ENCODE assay signal across 8 cellular contexts in the genomic region with DNA sequence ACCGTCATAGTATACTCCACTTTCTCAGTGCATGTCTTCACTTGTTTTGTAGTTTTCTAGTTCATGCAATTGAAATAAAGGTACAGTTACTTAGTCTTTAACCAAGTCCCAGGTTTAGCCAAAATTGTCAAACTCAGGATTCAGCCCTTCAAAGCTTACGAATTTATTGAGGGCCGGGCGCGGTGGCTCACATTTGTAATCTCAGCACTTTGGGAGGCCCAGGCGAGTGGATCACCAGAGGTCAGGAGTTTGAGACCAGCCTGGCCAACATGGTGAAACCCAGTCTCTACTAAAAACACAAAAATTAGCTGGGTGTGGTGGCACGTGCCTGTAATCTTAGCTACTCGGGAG. TPM values are rescaled to one million over a fixed set of nuclear protein-coding genes. Genes with fewer than 3 reads are reported as not detected.
DNase-seq lines count a peak whose midpoint lies in the region; ATAC-seq and TF ChIP-seq lines count a peak whose summit lies in the region.
"Not testable (repeated sequence)": the region's sequence is repeated elsewhere in the genome, so short reads cannot be mapped to it uniquely, and the experiment has no call there.

No MANE protein-coding gene starts in this region.

- H3K4me2 ChIP-seq in OCI-LY3 (ENCODE audit: low read length) (peak overlapping the region; percentile 34), fibroblast of lung (ENCODE audit: extremely low read depth, insufficient read depth, low read length) (peak overlapping the region; percentile 38), osteoblast (ENCODE audit: insufficient read depth, low read length) (peak overlapping the region; percentile 76)
- not testable (repeated sequence) for H3K4me2 ChIP-seq in smooth muscle cell

- H3F3A ChIP-seq in smooth muscle cell (ENCODE audit: low read depth), result not testable (repeated sequence)

- H2AFZ ChIP-seq in OCI-LY3 (ENCODE audit: low read depth, low read length); fibroblast of lung (ENCODE audit: low read length); osteoblast (ENCODE audit: low read length); smooth muscle cell (ENCODE audit: low read depth): not testable (repeated sequence)

- H3K27ac Mint-ChIP-seq in HFFc6, result peak overlapping the region; percentile 95

- not testable (repeated sequence) for TF ChIP-seq CTCF in 22Rv1 (IDR thresholded peaks at IDR 0.05); HFFc6 (IDR thresholded peaks at IDR 0.05); OCI-LY3 (IDR thresholded peaks at IDR 0.05; ENCODE audit: low read depth, low read length); brain microvascular endothelial cell (IDR thresholded peaks at IDR 0.05; ENCODE audit: low read depth, low read length, missing control alignments); fibroblast of lung (conservative IDR thresholded peaks at IDR 0.05 in 1 of 2, IDR thresholded peaks at IDR 0.05 in 1 of 2; ENCODE audit: low read depth in 1 of 2, low read length in 2 of 2); osteoblast (IDR thresholded peaks at IDR 0.05; ENCODE audit: extremely low read depth, low read depth, low read length); smooth muscle cell (IDR thresholded peaks at IDR 0.05; ENCODE audit: borderline replicate concordance, insufficient read depth, poor library complexity, severe bottlenecking)

- H3K4me1 Mint-ChIP-seq in HFFc6 (ENCODE audit: low read depth), result peaks cover 48% of the 10 kb centered on the region

- H3K27ac ChIP-seq in 22Rv1, result peak overlapping the region; percentile 23; the same call in 1 of the 2 replicates
- H3K27ac ChIP-seq in OCI-LY3 (ENCODE audit: low read length), result peak overlapping the region; percentile 93
- peak overlapping the region; percentile 82 for H3K27ac ChIP-seq in brain microvascular endothelial cell
- peak overlapping the region; percentile 90 for H3K27ac ChIP-seq in fibroblast of lung (ENCODE audit: insufficient read depth, low read length)
- peak overlapping the region; percentile 94 for H3K27ac ChIP-seq in osteoblast (ENCODE audit: low read depth, low read length)
- peak overlapping the region; percentile 95 for H3K27ac ChIP-seq in smooth muscle cell (ENCODE audit: low read depth)

- H3K79me2 ChIP-seq in OCI-LY3 (ENCODE audit: low read length); fibroblast of lung (ENCODE audit: control insufficient read depth, insufficient read depth, low read length); osteoblast (ENCODE audit: insufficient read depth, low read length); smooth muscle cell (ENCODE audit: low read depth): not testable (repeated sequence)

- peaks cover 33% of the 10 kb centered on the region for H3K36me3 Mint-ChIP-seq in HFFc6 (ENCODE audit: low read depth)

- H3K9me3 ChIP-seq in OCI-LY3 (ENCODE audit: insufficient read depth, low read length), result peaks cover 38% of the 10 kb centered on the region
- H3K9me3 ChIP-seq in fibroblast of lung (ENCODE audit: control insufficient read depth, insufficient read depth, low read depth, low read length); osteoblast (ENCODE audit: low read depth, low read length); smooth muscle cell (replicated peaks; ENCODE audit: low read depth): not testable (repeated sequence)

- 41% methylated on average over 8 of the region's 8 CpGs for WGBS in smooth muscle cell (ENCODE audit: low lambda C conversion rate)

- not testable (repeated sequence) for H3K27me3 ChIP-seq in OCI-LY3 (ENCODE audit: low read depth, low read length); brain microvascular endothelial cell (replicated peaks); fibroblast of lung (ENCODE audit: control insufficient read depth, insufficient read depth, low read length); osteoblast (ENCODE audit: insufficient read depth, low read length); smooth muscle cell (ENCODE audit: low read depth)

- H3K4me3 ChIP-seq in OCI-LY3 (ENCODE audit: low read length); brain microvascular endothelial cell (ENCODE audit: low read depth, low read length); fibroblast of lung (replicated peaks in 1 of 4; ENCODE audit: control extremely low read depth in 1 of 4, insufficient read depth in 1 of 4, low read depth in 3 of 4, low read length in 4 of 4); osteoblast (ENCODE audit: insufficient read depth, low read length); smooth muscle cell: not testable (repeated sequence)

- H3K27me3 Mint-ChIP-seq in HFFc6 (ENCODE audit: insufficient read depth), result not testable (repeated sequence)

- H3K9ac ChIP-seq in OCI-LY3 (ENCODE audit: low read length); fibroblast of lung (ENCODE audit: insufficient read depth, low read length): not testable (repeated sequence)
- H3K9ac ChIP-seq in smooth muscle cell (ENCODE audit: low read depth), result peak overlapping the region; percentile 56

- H3K4me1 ChIP-seq in OCI-LY3 (ENCODE audit: low read length) (peaks cover 36% of the 10 kb centered on the region), fibroblast of lung (ENCODE audit: control insufficient read depth, extremely low read depth, insufficient read depth, low read length) (peaks cover 13% of the 10 kb centered on the region), osteoblast (ENCODE audit: insufficient read depth, low read length) (peaks cover 33% of the 10 kb centered on the region)
- not testable (repeated sequence) for H3K4me1 ChIP-seq in smooth muscle cell (ENCODE audit: low read depth)

- H4K20me1 ChIP-seq in OCI-LY3 (ENCODE audit: insufficient read depth, low read length); fibroblast of lung (ENCODE audit: control insufficient read depth, extremely low read depth, insufficient read depth, low read length); osteoblast (ENCODE audit: insufficient read depth, low read length); smooth muscle cell (ENCODE audit: low read depth): not testable (repeated sequence)

- not testable (repeated sequence) for DNase-seq in HFFc6; fibroblast of lung (ENCODE audit: low read depth in 2 of 2); osteoblast (ENCODE audit: insufficient read length, low spot score, missing footprints); smooth muscle cell (lab: John Stamatoyannopoulos, UW; ENCODE audit: unreplicated experiment)
- peak; percentile 62 for DNase-seq in brain microvascular endothelial cell

- H3K9me3 Mint-ChIP-seq in HFFc6, result peaks cover 30% of the 10 kb centered on the region

- in situ Hi-C loops in brain microvascular endothelial cell (cut with HindIII; ENCODE audit: low pct_ligation_motif_present, low sequenced_read_pairs), result not testable (repeated sequence)

- ATAC-seq in SK-N-SH treated with all-trans-retinoic acid at 6 μM for 48 hours, result not testable (repeated sequence)

- H3K36me3 ChIP-seq in OCI-LY3 (replicated peaks; ENCODE audit: low read depth, low read length), result peaks cover 31% of the 10 kb centered on the region
- not testable (repeated sequence) for H3K36me3 ChIP-seq in brain microvascular endothelial cell (replicated peaks); fibroblast of lung (ENCODE audit: control insufficient read depth, insufficient read depth, low read length); osteoblast (ENCODE audit: insufficient read depth, low read length); smooth muscle cell (ENCODE audit: low read depth)

- H3K4me3 Mint-ChIP-seq in HFFc6, result peak overlapping the region; percentile 68

TF ChIP-seq in SK-N-SH treated with all-trans-retinoic acid at 6 μM for 48 hours, 23 proteins besides CTCF, POLR2A, EP300 and RAD21:
- TF ChIP-seq ISL1 (CRISPR knock-in tag; IDR thresholded peaks at IDR 0.05), result 0 out of 2 replicates have a peak, but pooled peaks have one; percentile 4

RNA-seq across cellular contexts. Expression of a gene that starts 51.9 kb away (rescaled TPM):
- 10 to 100 TPM; 15.3 to 20.1 (median 17.9) TPM for total RNA-seq in HFFc6 (2021; fragmentation: NEBNext Ultra II Directional; extraction: Animal tissue kit (Norgen Biotek cat#: 25700))
- total RNA-seq in fibroblast of lung (11.8 and 21.1 TPM in 2 replicates), osteoblast (15.3 and 15.6 TPM in 2 replicates), smooth muscle cell (16.8 and 28.6 TPM in 2 replicates)
- polyA plus RNA-seq in fibroblast of lung (13.5 and 19.7 TPM in 2 replicates), smooth muscle cell (10.7 and 18.6 TPM in 2 replicates)
- polyA plus RNA-seq in fibroblast of lung (2012), result 10.5 and 12.1 TPM in 2 replicates
- polyA minus RNA-seq in fibroblast of lung (ENCODE audit: low replicate concordance), result 5.7 and 13.2 TPM in 2 replicates

RNA-seq across cellular contexts. Expression of a gene that starts 52.8 kb away (rescaled TPM):
- total RNA-seq in HFFc6 (2021; fragmentation: NEBNext Ultra II Directional; extraction: Animal tissue kit (Norgen Biotek cat#: 25700)), result 10 to 100 TPM; 32.2 to 64.4 (median 58.8) TPM
- total RNA-seq in fibroblast of lung, result 75.5 and 105 TPM in 2 replicates
- 69.1 and 113 TPM in 2 replicates for polyA plus RNA-seq in fibroblast of lung
- polyA plus RNA-seq in fibroblast of lung (2012), result 45.4 and 69.0 TPM in 2 replicates
- polyA minus RNA-seq in fibroblast of lung (ENCODE audit: low replicate concordance), result 26.7 and 43.3 TPM in 2 replicates
- total RNA-seq in osteoblast, result 32.6 and 40.7 TPM in 2 replicates
- total RNA-seq in smooth muscle cell, result 18.6 and 20.1 TPM in 2 replicates
- 4.9 and 10.8 TPM in 2 replicates for polyA plus RNA-seq in smooth muscle cell

Comparison
In these comparisons a context has a peak if more than half of its experiments do, and no peak if none do; other contexts are left out.
1. H3K27ac ChIP-seq: peak in every context shown above with its lines; median percentile 95 in smooth muscle cell; 94 in osteoblast; 93 in OCI-LY3; 90 in fibroblast of lung; 82 in brain microvascular endothelial cell; 23 in 22Rv1.